ENCODE assay signal across 12 cellular contexts in the genomic region with DNA sequence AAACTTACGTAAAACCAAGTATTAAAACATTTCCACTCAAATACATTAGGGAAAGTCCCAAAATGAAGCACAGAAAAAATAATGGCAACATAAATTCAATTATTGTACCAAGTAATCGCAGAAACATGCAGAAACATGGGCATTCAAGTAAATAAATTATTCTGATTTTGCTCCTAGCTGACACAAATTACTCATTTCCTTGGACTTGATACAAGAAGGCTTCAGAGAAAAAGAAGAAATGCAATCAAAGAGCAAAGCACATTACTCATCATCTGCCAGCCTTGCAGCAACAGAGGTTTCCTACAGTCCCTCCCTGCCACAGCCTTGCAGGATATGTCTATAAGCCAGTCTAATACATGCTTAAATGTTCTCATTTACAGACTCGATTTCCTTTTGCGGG.
A peak's percentile ranks its signal among the peaks of the same experiment; 100 is the strongest.
DNase-seq lines count a peak whose midpoint lies in the region; ATAC-seq and TF ChIP-seq lines count a peak whose summit lies in the region.
"Had no signal": no experiment of that assay in that cellular context is flagged by ENCODE, and none has a peak within 500 bp of the region (broad histone marks: within the 10 kb centered on the region; RNA-seq: fewer than 3 reads in every experiment).

No MANE protein-coding gene starts in this region.

- DNase-seq in GM04503 (ENCODE audit: low read depth) (peak; percentile 50), SJSA1 (ENCODE audit: low read depth in 1 of 2, low spot score in 2 of 2) (peak; percentile 49 to 50), fibroblast of peridontal ligament (ENCODE audit: extremely low read depth) (peak; percentile 91), smooth muscle cell (lab: John Stamatoyannopoulos, UW; ENCODE audit: unreplicated experiment) (no peak), Karpas-422 (no peak)
- no peak for DNase-seq in activated CD8-positive, alpha-beta T cell treated with anti-CD3 and anti-CD28 coated beads for 36 hours
- DNase-seq: COR-L47; lower lobe of right lung; stimulated activated naive CD8-positive, alpha-beta T cell treated with anti-CD3 and anti-CD28 coated beads, Interleukin-15, amount 100 ng/mL, for 72 hours had no signal

- H3K36me3 Mint-ChIP-seq in activated CD8-positive, alpha-beta T cell treated with anti-CD3 and anti-CD28 coated beads for 36 hours (ENCODE audit: low read depth) = no peaks in the 10 kb centered on the region

- no peak overlapping the region for H3K27ac Mint-ChIP-seq in activated CD8-positive, alpha-beta T cell treated with anti-CD3 and anti-CD28 coated beads for 36 hours
- H3K27ac Mint-ChIP-seq: stimulated activated naive CD8-positive, alpha-beta T cell treated with anti-CD3 and anti-CD28 coated beads, Interleukin-15, amount 100 ng/mL, for 72 hours had no signal

- POLR2A ChIA-PET in activated CD8-positive, alpha-beta T cell treated with anti-CD3 and anti-CD28 coated beads for 36 hours (lab: Charles Lee) = no interaction called here

- 68% methylated on average over 4 of the region's 4 CpGs for WGBS in smooth muscle cell (ENCODE audit: low lambda C conversion rate)

- H3K27me3 Mint-ChIP-seq in activated CD8-positive, alpha-beta T cell treated with anti-CD3 and anti-CD28 coated beads for 36 hours = no peaks in the 10 kb centered on the region
- H3K27me3 Mint-ChIP-seq: stimulated activated naive CD8-positive, alpha-beta T cell treated with anti-CD3 and anti-CD28 coated beads, Interleukin-15, amount 100 ng/mL, for 72 hours had no signal

- H3K79me2 ChIP-seq in smooth muscle cell (ENCODE audit: low read depth) (no peaks in the 10 kb centered on the region), Karpas-422 (ENCODE audit: low read length) (no peaks in the 10 kb centered on the region)

- H3K4me1 Mint-ChIP-seq in activated CD8-positive, alpha-beta T cell treated with anti-CD3 and anti-CD28 coated beads for 36 hours (ENCODE audit: low read depth) = no peaks in the 10 kb centered on the region
- H3K4me1 Mint-ChIP-seq: stimulated activated naive CD8-positive, alpha-beta T cell treated with anti-CD3 and anti-CD28 coated beads, Interleukin-15, amount 100 ng/mL, for 72 hours had no signal

- CTCF ChIA-PET in activated CD8-positive, alpha-beta T cell treated with anti-CD3 and anti-CD28 coated beads for 36 hours (lab: Charles Lee) = no interaction called here

- no peaks in the 10 kb centered on the region for H3K9me3 ChIP-seq in SJSA1 (replicated peaks)
- H3K9me3 ChIP-seq in smooth muscle cell (replicated peaks; ENCODE audit: low read depth) = no peaks in the 10 kb centered on the region
- no peaks in the 10 kb centered on the region for H3K9me3 ChIP-seq in Karpas-422 (ENCODE audit: low read length)
- H3K9me3 ChIP-seq: lower lobe of right lung had no signal

- no peaks in the 10 kb centered on the region for H3F3A ChIP-seq in smooth muscle cell (ENCODE audit: low read depth)

- H3K4me3 ChIP-seq in SJSA1 (no peak overlapping the region), smooth muscle cell (no peak overlapping the region), Karpas-422 (ENCODE audit: low read length) (no peak overlapping the region)
- H3K4me3 ChIP-seq: lower lobe of right lung had no signal

- TF ChIP-seq CTCF in smooth muscle cell (IDR thresholded peaks at IDR 0.05; ENCODE audit: borderline replicate concordance, insufficient read depth, poor library complexity, severe bottlenecking) = no peak
- TF ChIP-seq CTCF in activated CD8-positive, alpha-beta T cell treated with anti-CD3 and anti-CD28 coated beads for 36 hours (IDR thresholded peaks at IDR 0.05) = no peak

- ATAC-seq in HG03045 (IDR thresholded peaks at IDR 0.05; ENCODE audit: unreplicated experiment) = no peak
- ATAC-seq in activated CD8-positive, alpha-beta T cell treated with anti-CD3 and anti-CD28 coated beads for 36 hours = no peak
- ATAC-seq in activated CD4-positive, CD25-positive, alpha-beta regulatory T cell treated with anti-CD3 and anti-CD28 coated beads, Interleukin-2, amount 50 U/mL, for 24 hours = no peak
- ATAC-seq: HCT116; lower lobe of right lung; stimulated activated naive CD8-positive, alpha-beta T cell treated with anti-CD3 and anti-CD28 coated beads, Interleukin-15, amount 100 ng/mL, for 72 hours had no signal

- intact Hi-C loops in activated CD8-positive, alpha-beta T cell treated with anti-CD3 and anti-CD28 coated beads for 36 hours (cut with micrococcal nuclease) = no loop called here

- no peak overlapping the region for H3K4me3 Mint-ChIP-seq in activated CD8-positive, alpha-beta T cell treated with anti-CD3 and anti-CD28 coated beads for 36 hours
- H3K4me3 Mint-ChIP-seq: stimulated activated naive CD8-positive, alpha-beta T cell treated with anti-CD3 and anti-CD28 coated beads, Interleukin-15, amount 100 ng/mL, for 72 hours had no signal

- H4K20me1 ChIP-seq in smooth muscle cell (ENCODE audit: low read depth) = peaks cover 4% of the 10 kb centered on the region
- H4K20me1 ChIP-seq in Karpas-422 (ENCODE audit: insufficient read depth, low read depth, low read length) = no peaks in the 10 kb centered on the region

- H3K27ac ChIP-seq in SJSA1 (no peak overlapping the region), smooth muscle cell (ENCODE audit: low read depth) (peak overlapping the region; percentile 17), Karpas-422 (ENCODE audit: low read length) (no peak overlapping the region)
- H3K27ac ChIP-seq: lower lobe of right lung had no signal

- H3K9me2 ChIP-seq in Karpas-422 (replicated peaks; ENCODE audit: insufficient read depth, low read length) = no peaks in the 10 kb centered on the region

- H3K4me1 ChIP-seq in SJSA1 (replicated peaks) = peaks cover 9% of the 10 kb centered on the region
- no peaks in the 10 kb centered on the region for H3K4me1 ChIP-seq in smooth muscle cell (ENCODE audit: low read depth)
- H3K4me1 ChIP-seq in Karpas-422 (ENCODE audit: low read length) = peaks cover 29% of the 10 kb centered on the region
- H3K4me1 ChIP-seq: lower lobe of right lung had no signal

- H3K4me2 ChIP-seq in smooth muscle cell (peak overlapping the region; percentile 54), Karpas-422 (ENCODE audit: low read depth, low read length, poor library complexity, severe bottlenecking) (no peak overlapping the region)

- no peaks in the 10 kb centered on the region for H3K9me3 Mint-ChIP-seq in activated CD8-positive, alpha-beta T cell treated with anti-CD3 and anti-CD28 coated beads for 36 hours

- no peak overlapping the region for H2AFZ ChIP-seq in smooth muscle cell (ENCODE audit: low read depth)
- H2AFZ ChIP-seq in Karpas-422 (ENCODE audit: low read length) = no peak overlapping the region

- no peak overlapping the region for H3K9ac ChIP-seq in smooth muscle cell (ENCODE audit: low read depth)
- no peak overlapping the region for H3K9ac ChIP-seq in Karpas-422 (ENCODE audit: low read length)

- H3K36me3 ChIP-seq in SJSA1 = no peaks in the 10 kb centered on the region
- no peaks in the 10 kb centered on the region for H3K36me3 ChIP-seq in smooth muscle cell (ENCODE audit: low read depth)
- no peaks in the 10 kb centered on the region for H3K36me3 ChIP-seq in Karpas-422 (ENCODE audit: insufficient read depth, low read length)
- H3K36me3 ChIP-seq: lower lobe of right lung had no signal

- no peaks in the 10 kb centered on the region for H3K27me3 ChIP-seq in SJSA1 (replicated peaks)
- no peaks in the 10 kb centered on the region for H3K27me3 ChIP-seq in smooth muscle cell (ENCODE audit: low read depth)
- H3K27me3 ChIP-seq in Karpas-422 (ENCODE audit: low read length) = no peaks in the 10 kb centered on the region

Comparison
In these comparisons a context has a peak if more than half of its experiments do, and no peak if none do; other contexts are left out.
1. DNase-seq: peak in GM04503 (single experiment), SJSA1 (2 of 2) and fibroblast of peridontal ligament (single experiment); none in smooth muscle cell (single experiment), Karpas-422 (single experiment) and activated CD8-positive, alpha-beta T cell treated with anti-CD3 and anti-CD28 coated beads for 36 hours (single experiment).